In the genomic region with DNA sequence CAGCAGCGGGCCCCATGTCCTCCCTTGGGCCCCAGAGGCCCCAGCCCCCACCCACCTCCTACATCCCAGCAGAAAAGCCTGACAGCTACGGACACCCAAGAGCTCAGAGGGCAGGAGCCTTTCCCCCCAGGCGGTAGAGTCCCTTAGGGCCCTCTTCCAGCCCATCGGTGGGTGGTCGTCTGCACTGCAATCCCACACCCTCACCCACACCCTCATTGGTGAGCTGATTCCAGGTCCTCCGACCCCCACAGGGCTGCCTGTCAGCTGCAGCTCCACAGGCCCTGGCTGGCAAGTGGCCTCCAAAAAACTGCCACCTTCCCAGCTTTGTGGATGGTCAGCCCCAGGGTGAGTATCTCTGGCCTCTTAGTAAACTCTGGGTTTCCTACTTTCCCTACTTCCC, we compare ENCODE assay signal across 36 cellular contexts. TPM values are rescaled to one million over a fixed set of nuclear protein-coding genes. Genes with fewer than 3 reads are reported as not detected.
"Had no signal": no experiment of that assay in that cellular context is flagged by ENCODE, and none has a peak within 500 bp of the region (broad histone marks: within the 10 kb centered on the region; RNA-seq: fewer than 3 reads in every experiment).

No MANE protein-coding gene starts in this region.

- H3K27ac ChIP-seq: adrenal gland, body of pancreas, esophagus muscularis mucosa, foreskin keratinocyte, gastrocnemius medialis had no signal

- H3K4me3 ChIP-seq: adrenal gland, body of pancreas, esophagus muscularis mucosa, gastrocnemius medialis had no signal

- ATAC-seq: activated CD4-positive, alpha-beta T cell treated with anti-CD3 and anti-CD28 coated beads for 36 hours; activated CD8-positive, alpha-beta memory T cell treated with anti-CD3 and anti-CD28 coated beads, Interleukin-2, amount 10 ng/mL, durations not matched to agents 7 days and 5 days; activated CD8-positive, alpha-beta T cell treated with anti-CD3 and anti-CD28 coated beads, Interleukin-2, amount 10 ng/mL, durations not matched to agents 7 days and 5 days; activated naive CD8-positive, alpha-beta T cell treated with anti-CD3 and anti-CD28 coated beads, Interleukin-2, amount 50 U/mL, for 24 hours; body of pancreas; effector memory CD8-positive, alpha-beta T cell; foreskin keratinocyte; gastrocnemius medialis had no signal

- H3K4me1 Mint-ChIP-seq: activated CD4-positive, alpha-beta T cell treated with anti-CD3 and anti-CD28 coated beads for 36 hours; activated CD4-positive, alpha-beta T cell treated with anti-CD3 and anti-CD28 coated beads, Interleukin-2, amount 10 ng/mL, durations not matched to agents 24 days and 14 days; activated naive CD4-positive, alpha-beta T cell treated with anti-CD3 and anti-CD28 coated beads, Interleukin-2, amount 50 U/mL, for 24 hours; activated naive CD8-positive, alpha-beta T cell treated with anti-CD3 and anti-CD28 coated beads for 36 hours; activated naive CD8-positive, alpha-beta T cell treated with anti-CD3 and anti-CD28 coated beads, Interleukin-2, amount 50 U/mL, for 24 hours had no signal

- H3K36me3 Mint-ChIP-seq: activated CD4-positive, alpha-beta memory T cell treated with anti-CD3 and anti-CD28 coated beads for 36 hours; activated CD8-positive, alpha-beta memory T cell treated with anti-CD3 and anti-CD28 coated beads, Interleukin-2, amount 10 ng/mL, durations not matched to agents 7 days and 5 days; activated naive CD4-positive, alpha-beta T cell treated with anti-CD3 and anti-CD28 coated beads, Interleukin-2, amount 50 U/mL, for 24 hours; activated naive CD8-positive, alpha-beta T cell treated with anti-CD3 and anti-CD28 coated beads for 36 hours had no signal

- H3K9me3 ChIP-seq: adrenal gland, body of pancreas, esophagus muscularis mucosa, gastrocnemius medialis had no signal

- DNase-seq: activated CD4-positive, alpha-beta memory T cell treated with anti-CD3 and anti-CD28 coated beads for 36 hours; activated CD4-positive, alpha-beta T cell treated with anti-CD3 and anti-CD28 coated beads for 36 hours; activated CD4-positive, alpha-beta T cell treated with anti-CD3 and anti-CD28 coated beads, Interleukin-2, amount 10 ng/mL, durations not matched to agents 24 days and 14 days; activated CD4-positive, CD25-positive, alpha-beta regulatory T cell; activated CD4-positive, CD25-positive, alpha-beta regulatory T cell treated with anti-CD3 and anti-CD28 coated beads, Interleukin-2, amount 50 U/mL, for 72 hours; activated CD8-positive, alpha-beta memory T cell treated with anti-CD3 and anti-CD28 coated beads, Interleukin-2, amount 10 ng/mL, durations not matched to agents 7 days and 5 days; activated CD8-positive, alpha-beta memory T cell treated with anti-CD3 and anti-CD28 coated beads, Interleukin-2, amount 50 U/mL, for 4 hours; activated CD8-positive, alpha-beta T cell treated with anti-CD3 and anti-CD28 coated beads, Interleukin-2, amount 10 ng/mL, durations not matched to agents 7 days and 5 days; activated effector memory CD4-positive, alpha-beta T cell treated with anti-CD3 and anti-CD28 coated beads, Interleukin-2, amount 50 U/mL, for 16 hours; activated naive CD4-positive, alpha-beta T cell treated with anti-CD3 and anti-CD28 coated beads for 36 hours; activated naive CD8-positive, alpha-beta T cell treated with anti-CD3 and anti-CD28 coated beads for 36 hours; activated naive CD8-positive, alpha-beta T cell treated with anti-CD3 and anti-CD28 coated beads, Interleukin-2, amount 50 U/mL, for 24 hours; activated T-cell treated with anti-CD3 and anti-CD28 coated beads, Interleukin-2, amount 50 U/mL, for 1 hour; activated T-cell treated with anti-CD3 and anti-CD28 coated beads, Interleukin-2, amount 50 U/mL, for 48 hours; adrenal gland; amygdala; aorta; body of pancreas; caudate nucleus; cortex of kidney; dermis blood vessel endothelial cell; effector CD4-positive, alpha-beta T cell; effector memory CD8-positive, alpha-beta T cell; erythroblast; foreskin keratinocyte; gastrocnemius medialis; glutamatergic neuron; T-helper 2 cell had no signal

- H3K4me1 ChIP-seq: body of pancreas, esophagus muscularis mucosa, foreskin keratinocyte, gastrocnemius medialis had no signal

- H3K36me3 ChIP-seq: adrenal gland, esophagus muscularis mucosa, gastrocnemius medialis had no signal

- H3K27ac Mint-ChIP-seq: activated CD4-positive, alpha-beta memory T cell treated with anti-CD3 and anti-CD28 coated beads for 36 hours; activated CD4-positive, alpha-beta T cell treated with anti-CD3 and anti-CD28 coated beads for 36 hours; activated CD4-positive, alpha-beta T cell treated with anti-CD3 and anti-CD28 coated beads, Interleukin-2, amount 10 ng/mL, durations not matched to agents 24 days and 14 days; activated CD8-positive, alpha-beta memory T cell treated with anti-CD3 and anti-CD28 coated beads, Interleukin-2, amount 10 ng/mL, durations not matched to agents 7 days and 5 days; activated CD8-positive, alpha-beta T cell treated with anti-CD3 and anti-CD28 coated beads, Interleukin-2, amount 10 ng/mL, durations not matched to agents 7 days and 5 days; activated naive CD4-positive, alpha-beta T cell treated with anti-CD3 and anti-CD28 coated beads for 36 hours; activated naive CD4-positive, alpha-beta T cell treated with anti-CD3 and anti-CD28 coated beads, Interleukin-2, amount 50 U/mL, for 24 hours; activated naive CD8-positive, alpha-beta T cell treated with anti-CD3 and anti-CD28 coated beads for 36 hours; activated naive CD8-positive, alpha-beta T cell treated with anti-CD3 and anti-CD28 coated beads, Interleukin-2, amount 50 U/mL, for 24 hours; activated T-helper 1 cell treated with anti-CD3 and anti-CD28 coated beads, Interleukin-12 subunit alpha, Interleukin-12 subunit beta, Interleukin-2, Interleukin-4 antibody, amounts not matched to agents 30 ng/mL and 10 ng/mL and 1 ng/mL, durations not matched to agents 14 hours and 24 hours and 36 hours; activated T-helper 2 cell treated with anti-CD3 and anti-CD28 coated beads, Interferon-gamma antibody, Interleukin-2, Interleukin-4, amounts not matched to agents 10 μg/mL and 5 μg/mL and 100 μg/mL, durations not matched to agents 14 hours and 24 hours and 36 hours; effector memory CD8-positive, alpha-beta T cell had no signal

- H3K27me3 Mint-ChIP-seq: activated CD4-positive, alpha-beta memory T cell treated with anti-CD3 and anti-CD28 coated beads for 36 hours; activated CD4-positive, alpha-beta T cell treated with anti-CD3 and anti-CD28 coated beads for 36 hours; activated naive CD4-positive, alpha-beta T cell treated with anti-CD3 and anti-CD28 coated beads, Interleukin-2, amount 50 U/mL, for 24 hours; activated naive CD8-positive, alpha-beta T cell treated with anti-CD3 and anti-CD28 coated beads for 36 hours; activated naive CD8-positive, alpha-beta T cell treated with anti-CD3 and anti-CD28 coated beads, Interleukin-2, amount 50 U/mL, for 24 hours had no signal

- H3K9me3 Mint-ChIP-seq: activated CD4-positive, alpha-beta memory T cell treated with anti-CD3 and anti-CD28 coated beads for 36 hours; activated CD4-positive, alpha-beta T cell treated with anti-CD3 and anti-CD28 coated beads, Interleukin-2, amount 10 ng/mL, durations not matched to agents 24 days and 14 days; activated naive CD4-positive, alpha-beta T cell treated with anti-CD3 and anti-CD28 coated beads for 36 hours; activated naive CD4-positive, alpha-beta T cell treated with anti-CD3 and anti-CD28 coated beads, Interleukin-2, amount 50 U/mL, for 24 hours; activated naive CD8-positive, alpha-beta T cell treated with anti-CD3 and anti-CD28 coated beads for 36 hours; activated naive CD8-positive, alpha-beta T cell treated with anti-CD3 and anti-CD28 coated beads, Interleukin-2, amount 50 U/mL, for 24 hours; activated T-helper 1 cell treated with anti-CD3 and anti-CD28 coated beads, Interleukin-12 subunit alpha, Interleukin-12 subunit beta, Interleukin-2, Interleukin-4 antibody, amounts not matched to agents 30 ng/mL and 10 ng/mL and 1 ng/mL, durations not matched to agents 14 hours and 24 hours and 36 hours; activated T-helper 2 cell treated with anti-CD3 and anti-CD28 coated beads, Interferon-gamma antibody, Interleukin-2, Interleukin-4, amounts not matched to agents 10 μg/mL and 5 μg/mL and 100 μg/mL, durations not matched to agents 14 hours and 24 hours and 36 hours; effector memory CD8-positive, alpha-beta T cell had no signal

- H3K4me3 Mint-ChIP-seq: activated CD4-positive, alpha-beta memory T cell treated with anti-CD3 and anti-CD28 coated beads for 36 hours; activated CD4-positive, alpha-beta T cell treated with anti-CD3 and anti-CD28 coated beads for 36 hours; activated CD4-positive, alpha-beta T cell treated with anti-CD3 and anti-CD28 coated beads, Interleukin-2, amount 10 ng/mL, durations not matched to agents 24 days and 14 days; activated CD8-positive, alpha-beta memory T cell treated with anti-CD3 and anti-CD28 coated beads, Interleukin-2, amount 10 ng/mL, durations not matched to agents 7 days and 5 days; activated CD8-positive, alpha-beta T cell treated with anti-CD3 and anti-CD28 coated beads, Interleukin-2, amount 10 ng/mL, durations not matched to agents 7 days and 5 days; activated naive CD4-positive, alpha-beta T cell treated with anti-CD3 and anti-CD28 coated beads for 36 hours; activated naive CD4-positive, alpha-beta T cell treated with anti-CD3 and anti-CD28 coated beads, Interleukin-2, amount 50 U/mL, for 24 hours; activated naive CD8-positive, alpha-beta T cell treated with anti-CD3 and anti-CD28 coated beads for 36 hours; activated naive CD8-positive, alpha-beta T cell treated with anti-CD3 and anti-CD28 coated beads, Interleukin-2, amount 50 U/mL, for 24 hours; activated T-helper 1 cell treated with anti-CD3 and anti-CD28 coated beads, Interleukin-12 subunit alpha, Interleukin-12 subunit beta, Interleukin-2, Interleukin-4 antibody, amounts not matched to agents 30 ng/mL and 10 ng/mL and 1 ng/mL, durations not matched to agents 14 hours and 24 hours and 36 hours; effector memory CD8-positive, alpha-beta T cell had no signal

- H3K27me3 ChIP-seq: adrenal gland, body of pancreas, foreskin keratinocyte, gastrocnemius medialis had no signal

- FAIRE-seq: colon had no signal

RNA-seq across cellular contexts. Expression of a gene that starts 10.5 kb away (rescaled TPM):
- total RNA-seq: activated CD4-positive, alpha-beta memory T cell treated with anti-CD3 and anti-CD28 coated beads for 36 hours; activated CD4-positive, alpha-beta T cell treated with anti-CD3 and anti-CD28 coated beads, Interleukin-2, amount 10 ng/mL, durations not matched to agents 24 days and 14 days; activated CD8-positive, alpha-beta memory T cell treated with anti-CD3 and anti-CD28 coated beads for 36 hours; activated CD8-positive, alpha-beta memory T cell treated with anti-CD3 and anti-CD28 coated beads, Interleukin-2, amount 10 ng/mL, durations not matched to agents 7 days and 5 days; activated CD8-positive, alpha-beta T cell treated with anti-CD3 and anti-CD28 coated beads, Interleukin-2, amount 10 ng/mL, durations not matched to agents 7 days and 5 days; activated naive CD4-positive, alpha-beta T cell treated with anti-CD3 and anti-CD28 coated beads for 36 hours; activated naive CD8-positive, alpha-beta T cell treated with anti-CD3 and anti-CD28 coated beads for 36 hours; activated T-helper 1 cell treated with anti-CD3 and anti-CD28 coated beads, Interleukin-12 subunit alpha, Interleukin-12 subunit beta, Interleukin-2, Interleukin-4 antibody, amounts not matched to agents 30 ng/mL and 10 ng/mL and 1 ng/mL, durations not matched to agents 14 hours and 24 hours and 36 hours; activated T-helper 2 cell treated with anti-CD3 and anti-CD28 coated beads, Interferon-gamma antibody, Interleukin-2, Interleukin-4, amounts not matched to agents 10 μg/mL and 5 μg/mL and 100 μg/mL, durations not matched to agents 14 hours and 24 hours and 36 hours; chondrocyte; dermis blood vessel endothelial cell; esophagus muscularis mucosa had no signal
- polyA plus RNA-seq: aorta had no signal

RNA-seq across cellular contexts. Expression of a gene that starts 20.1 kb away (rescaled TPM):
- total RNA-seq: activated CD4-positive, alpha-beta memory T cell treated with anti-CD3 and anti-CD28 coated beads for 36 hours; activated CD4-positive, alpha-beta T cell treated with anti-CD3 and anti-CD28 coated beads for 36 hours; activated CD4-positive, alpha-beta T cell treated with anti-CD3 and anti-CD28 coated beads, Interleukin-2, amount 10 ng/mL, durations not matched to agents 24 days and 14 days; activated CD8-positive, alpha-beta memory T cell treated with anti-CD3 and anti-CD28 coated beads for 36 hours; activated CD8-positive, alpha-beta memory T cell treated with anti-CD3 and anti-CD28 coated beads, Interleukin-2, amount 10 ng/mL, durations not matched to agents 7 days and 5 days; activated CD8-positive, alpha-beta T cell treated with anti-CD3 and anti-CD28 coated beads, Interleukin-2, amount 10 ng/mL, durations not matched to agents 7 days and 5 days; activated naive CD4-positive, alpha-beta T cell treated with anti-CD3 and anti-CD28 coated beads for 36 hours; activated naive CD8-positive, alpha-beta T cell treated with anti-CD3 and anti-CD28 coated beads for 36 hours; activated T-helper 1 cell treated with anti-CD3 and anti-CD28 coated beads, Interleukin-12 subunit alpha, Interleukin-12 subunit beta, Interleukin-2, Interleukin-4 antibody, amounts not matched to agents 30 ng/mL and 10 ng/mL and 1 ng/mL, durations not matched to agents 14 hours and 24 hours and 36 hours; activated T-helper 2 cell treated with anti-CD3 and anti-CD28 coated beads, Interferon-gamma antibody, Interleukin-2, Interleukin-4, amounts not matched to agents 10 μg/mL and 5 μg/mL and 100 μg/mL, durations not matched to agents 14 hours and 24 hours and 36 hours; adrenal gland; aorta; body of pancreas; chondrocyte; dermis blood vessel endothelial cell; esophagus muscularis mucosa; foreskin keratinocyte; gastrocnemius medialis; T-helper 1 cell treated with Interleukin-12 subunit alpha and Interleukin-12 subunit beta and Interleukin-4 antibody, amounts not matched to agents 30 ng/mL and 1 ng/mL, for 36 hours had no signal
- polyA plus RNA-seq: adrenal gland, aorta, foreskin keratinocyte had no signal

RNA-seq across cellular contexts. Expression of a gene that starts 35.7 kb away (rescaled TPM):
- total RNA-seq: dermis blood vessel endothelial cell, foreskin keratinocyte had no signal
- polyA plus RNA-seq: foreskin keratinocyte had no signal
